28 cellular contexts compared by ENCODE assay signal in genomic region chr1:36297062-36297461, GRCh38. TPM values are rescaled to one million over a fixed set of nuclear protein-coding genes. Genes with fewer than 3 reads are reported as not detected.
DNase-seq lines count a peak whose midpoint lies in the region; ATAC-seq and TF ChIP-seq lines count a peak whose summit lies in the region.
"Had no signal": no experiment of that assay in that cellular context is flagged by ENCODE, and none has a peak within 500 bp of the region (broad histone marks: within the 10 kb centered on the region; RNA-seq: fewer than 3 reads in every experiment).

No MANE protein-coding gene starts in this region.

- H3K27ac Mint-ChIP-seq in activated CD8-positive, alpha-beta T cell treated with anti-CD3 and anti-CD28 coated beads, Interleukin-2, amount 10 ng/mL, durations not matched to agents 7 days and 5 days, result peak overlapping the region; percentile 27
- H3K27ac Mint-ChIP-seq in activated CD8-positive, alpha-beta T cell treated with anti-CD3 and anti-CD28 coated beads for 36 hours, result no peak overlapping the region
- H3K27ac Mint-ChIP-seq: activated naive CD8-positive, alpha-beta T cell treated with anti-CD3 and anti-CD28 coated beads for 36 hours; mesothelial cell of epicardium had no signal

- H3K27me3 ChIP-seq in PC-3 (ENCODE audit: low read length) (no peaks in the 10 kb centered on the region), colonic mucosa (no peaks in the 10 kb centered on the region), gastrocnemius medialis (no peaks in the 10 kb centered on the region), psoas muscle (ENCODE audit: insufficient read depth in 3 of 3, low read length in 2 of 3) (no peaks in the 10 kb centered on the region)
- H3K27me3 ChIP-seq: ascending aorta, dorsolateral prefrontal cortex, stomach had no signal

- DNase-seq in activated CD8-positive, alpha-beta T cell treated with anti-CD3 and anti-CD28 coated beads, Interleukin-2, amount 10 ng/mL, durations not matched to agents 7 days and 5 days, result no peak
- DNase-seq in activated CD8-positive, alpha-beta T cell treated with anti-CD3 and anti-CD28 coated beads for 36 hours, result no peak
- DNase-seq in PC-3 (peak; percentile 63), colonic mucosa (no peak), gastrocnemius medialis (no peak), psoas muscle (no peak)
- DNase-seq: activated CD4-positive, alpha-beta T cell treated with anti-CD3 and anti-CD28 coated beads, Interleukin-2, amount 50 U/mL, for 1 hour; activated CD8-positive, alpha-beta memory T cell treated with anti-CD3 and anti-CD28 coated beads, Interleukin-2, amount 50 U/mL, for 4 hours; activated naive CD8-positive, alpha-beta T cell treated with anti-CD3 and anti-CD28 coated beads for 36 hours; AML-193; CD4-positive, alpha-beta memory T cell; DMS153; dorsolateral prefrontal cortex; naive thymus-derived CD8-positive, alpha-beta T cell; NCI-H1105; NCI-H2029; NCI-H2227 treated with DMSO at 0.1 percent for 48 hours; NCI-H748 treated with DMSO at 0.1 percent for 48 hours; occipital lobe; stomach; T-helper 9 cell had no signal

- no TSS peak for BruUV-seq in PC-3 (replicated peaks; lab: Mats Ljungman, UMichigan)

- intact Hi-C loops in activated CD8-positive, alpha-beta T cell treated with anti-CD3 and anti-CD28 coated beads for 36 hours (cut with micrococcal nuclease), result no loop called here
- intact Hi-C loops in PC-3 (cut with micrococcal nuclease), result loop anchor here (2.0 kb wide), 1 partner anchor 124 kb away; no protein-coding TSS in a partner anchor
- intact Hi-C loops in colonic mucosa (cut with DNase I), result no loop called here
- intact Hi-C loops in gastrocnemius medialis (cut with DNase I; ENCODE audit: low total_unique reads), result no loop called here
- intact Hi-C loops in psoas muscle (cut with DNase I), result no loop called here

- H3K79me2 ChIP-seq in PC-3 (ENCODE audit: low read length), result peaks cover 11% of the 10 kb centered on the region

- ATAC-seq in activated CD8-positive, alpha-beta T cell treated with anti-CD3 and anti-CD28 coated beads, Interleukin-2, amount 10 ng/mL, durations not matched to agents 7 days and 5 days, result no peak
- ATAC-seq in activated CD8-positive, alpha-beta T cell treated with anti-CD3 and anti-CD28 coated beads for 36 hours, result no peak
- ATAC-seq in PC-3 (peak; percentile 29; the same call in 1 of the 2 replicates), gastrocnemius medialis (no peak), psoas muscle (no peak), HG03378 (IDR thresholded peaks at IDR 0.05; ENCODE audit: unreplicated experiment) (no peak), GM18498 (IDR thresholded peaks at IDR 0.05; ENCODE audit: unreplicated experiment) (no peak)
- ATAC-seq: A549; naive thymus-derived CD8-positive, alpha-beta T cell had no signal

- 0 out of 2 replicates have a peak, but pooled peaks cover 4% of the 10 kb centered on the region for H4K20me1 ChIP-seq in PC-3 (ENCODE audit: low read length)

- POLR2A ChIA-PET in activated CD8-positive, alpha-beta T cell treated with anti-CD3 and anti-CD28 coated beads, Interleukin-2, amount 10 ng/mL, durations not matched to agents 7 days and 5 days (lab: Charles Lee), result no interaction called here
- POLR2A ChIA-PET in activated CD8-positive, alpha-beta T cell treated with anti-CD3 and anti-CD28 coated beads for 36 hours (lab: Charles Lee), result no interaction called here
- POLR2A ChIA-PET in PC-3 (lab: Charles Lee; ENCODE audit: unreplicated experiment), result interaction anchor here (0.5 kb wide), 1 partner anchor 1085 kb away, joined by 3 read pairs; no protein-coding TSS in a partner anchor

- peaks cover 65% of the 10 kb centered on the region for H3K36me3 Mint-ChIP-seq in activated CD8-positive, alpha-beta T cell treated with anti-CD3 and anti-CD28 coated beads, Interleukin-2, amount 10 ng/mL, durations not matched to agents 7 days and 5 days (ENCODE audit: low read depth)
- H3K36me3 Mint-ChIP-seq in activated CD8-positive, alpha-beta T cell treated with anti-CD3 and anti-CD28 coated beads for 36 hours (ENCODE audit: low read depth), result peaks cover 56% of the 10 kb centered on the region

- no peak overlapping the region for H2AFZ ChIP-seq in PC-3 (ENCODE audit: low read length)

- peaks cover 27% of the 10 kb centered on the region for H3K4me1 ChIP-seq in PC-3 (ENCODE audit: insufficient read depth, low read length)
- no peaks in the 10 kb centered on the region for H3K4me1 ChIP-seq in colonic mucosa
- peaks cover 6 to 28% of the 10 kb centered on the region in 2 donors for H3K4me1 ChIP-seq in gastrocnemius medialis
- peaks cover 10% of the 10 kb centered on the region for H3K4me1 ChIP-seq in psoas muscle

- H3F3A ChIP-seq in PC-3 (ENCODE audit: low read length, unreplicated experiment), result peaks cover 11% of the 10 kb centered on the region

- peaks cover 51% of the 10 kb centered on the region for H3K36me3 ChIP-seq in PC-3 (ENCODE audit: low read depth, low read length)
- H3K36me3 ChIP-seq in colonic mucosa, result peaks cover 11% of the 10 kb centered on the region
- peaks cover 0 to 78% of the 10 kb centered on the region in 2 donors for H3K36me3 ChIP-seq in gastrocnemius medialis
- peaks cover 12 to 98% of the 10 kb centered on the region in 2 donors for H3K36me3 ChIP-seq in psoas muscle (ENCODE audit: insufficient read depth in 1 of 2, low read depth in 1 of 2)

- TF ChIP-seq POLR2A in gastrocnemius medialis (IDR thresholded peaks at IDR 0.05), result no peak

- H3K4me3 ChIP-seq in PC-3 (ENCODE audit: low read length) (no peak overlapping the region), colonic mucosa (no peak overlapping the region), gastrocnemius medialis (no peak overlapping the region), psoas muscle (no peak overlapping the region)
- H3K4me3 ChIP-seq: A549, ascending aorta, dorsolateral prefrontal cortex, skin epidermis, stomach had no signal

- no peak for TF ChIP-seq CTCF in activated CD8-positive, alpha-beta T cell treated with anti-CD3 and anti-CD28 coated beads for 36 hours (IDR thresholded peaks at IDR 0.05)
- TF ChIP-seq CTCF in PC-3 (conservative IDR thresholded peaks at IDR 0.05; ENCODE audit: low read depth, low read length) (no peak), colonic mucosa (IDR thresholded peaks at IDR 0.05) (no peak), gastrocnemius medialis (IDR thresholded peaks at IDR 0.05 in 4 of 5, conservative IDR thresholded peaks at IDR 0.05 in 1 of 5) (no peak), psoas muscle (IDR thresholded peaks at IDR 0.05) (no peak)

- no peaks in the 10 kb centered on the region for H3K9me3 ChIP-seq in PC-3 (ENCODE audit: low read length)
- H3K9me3 ChIP-seq in colonic mucosa, result no peaks in the 10 kb centered on the region
- H3K9me3 ChIP-seq in gastrocnemius medialis, result no peaks in the 10 kb centered on the region
- H3K9me3 ChIP-seq in psoas muscle, result no peaks in the 10 kb centered on the region
- H3K9me3 ChIP-seq: A549, ascending aorta, stomach had no signal

- H3K9ac ChIP-seq in PC-3 (ENCODE audit: low read length) (no peak overlapping the region), colonic mucosa (ENCODE audit: low read depth in 2 of 2, low read length in 2 of 2) (peak overlapping the region in 1 of 2 donors; percentile 14)

- H3K27me3 Mint-ChIP-seq in activated CD8-positive, alpha-beta T cell treated with anti-CD3 and anti-CD28 coated beads, Interleukin-2, amount 10 ng/mL, durations not matched to agents 7 days and 5 days (ENCODE audit: low read depth), result no peaks in the 10 kb centered on the region
- no peaks in the 10 kb centered on the region for H3K27me3 Mint-ChIP-seq in activated CD8-positive, alpha-beta T cell treated with anti-CD3 and anti-CD28 coated beads for 36 hours
- H3K27me3 Mint-ChIP-seq: activated naive CD8-positive, alpha-beta T cell treated with anti-CD3 and anti-CD28 coated beads for 36 hours; CD4-positive, alpha-beta memory T cell; naive thymus-derived CD8-positive, alpha-beta T cell had no signal

- H3K9me2 ChIP-seq in PC-3 (replicated peaks; ENCODE audit: low read length), result no peaks in the 10 kb centered on the region

- no peaks in the 10 kb centered on the region for H3K9me3 Mint-ChIP-seq in activated CD8-positive, alpha-beta T cell treated with anti-CD3 and anti-CD28 coated beads, Interleukin-2, amount 10 ng/mL, durations not matched to agents 7 days and 5 days (ENCODE audit: insufficient read depth)
- H3K9me3 Mint-ChIP-seq in activated CD8-positive, alpha-beta T cell treated with anti-CD3 and anti-CD28 coated beads for 36 hours, result no peaks in the 10 kb centered on the region
- H3K9me3 Mint-ChIP-seq: activated naive CD8-positive, alpha-beta T cell treated with anti-CD3 and anti-CD28 coated beads for 36 hours; CD4-positive, alpha-beta memory T cell; mesothelial cell of epicardium; naive thymus-derived CD8-positive, alpha-beta T cell had no signal

- H3K27ac ChIP-seq in PC-3 (ENCODE audit: low read length) (peak overlapping the region; percentile 69), colonic mucosa (peak overlapping the region; percentile 66), gastrocnemius medialis (peak overlapping the region; percentile 9 to 80 (median 70)), psoas muscle (no peak overlapping the region)
- H3K27ac ChIP-seq: A549, ascending aorta, dorsolateral prefrontal cortex had no signal

- in situ Hi-C loops in gastrocnemius medialis (cut with MboI; ENCODE audit: low sequenced_read_pairs in 4 of 4), result loop anchor here in 1 of 4 donors (25.0 kb wide), 1 partner anchor 110 kb away; no protein-coding TSS in a partner anchor

- H3K4me1 Mint-ChIP-seq in activated CD8-positive, alpha-beta T cell treated with anti-CD3 and anti-CD28 coated beads, Interleukin-2, amount 10 ng/mL, durations not matched to agents 7 days and 5 days (ENCODE audit: low read depth), result peaks cover 2% of the 10 kb centered on the region
- peaks cover 21% of the 10 kb centered on the region for H3K4me1 Mint-ChIP-seq in activated CD8-positive, alpha-beta T cell treated with anti-CD3 and anti-CD28 coated beads for 36 hours (ENCODE audit: low read depth)
- H3K4me1 Mint-ChIP-seq: mesothelial cell of epicardium had no signal

- CTCF ChIA-PET in activated CD8-positive, alpha-beta T cell treated with anti-CD3 and anti-CD28 coated beads, Interleukin-2, amount 10 ng/mL, durations not matched to agents 7 days and 5 days (lab: Charles Lee), result interaction anchor here (1.4 to 1.9 kb wide), 2 partner anchors 11 to 147 kb away, joined by 3 to 11 read pairs; no protein-coding TSS in a partner anchor
- CTCF ChIA-PET in activated CD8-positive, alpha-beta T cell treated with anti-CD3 and anti-CD28 coated beads for 36 hours (lab: Charles Lee), result interaction anchor here (0.7 to 1.4 kb wide), 4 partner anchors 11 to 69 kb away, joined by 3 to 8 read pairs (median 3); no protein-coding TSS in a partner anchor
- CTCF ChIA-PET in PC-3 (lab: Charles Lee), result no interaction called here

- 86 to 92% (median 87%) methylated on average over 2 of the region's 2 CpGs for WGBS in psoas muscle, 3 donors

- no peak overlapping the region for H3K4me3 Mint-ChIP-seq in activated CD8-positive, alpha-beta T cell treated with anti-CD3 and anti-CD28 coated beads, Interleukin-2, amount 10 ng/mL, durations not matched to agents 7 days and 5 days
- no peak overlapping the region for H3K4me3 Mint-ChIP-seq in activated CD8-positive, alpha-beta T cell treated with anti-CD3 and anti-CD28 coated beads for 36 hours
- H3K4me3 Mint-ChIP-seq: activated naive CD8-positive, alpha-beta T cell treated with anti-CD3 and anti-CD28 coated beads for 36 hours; CD4-positive, alpha-beta memory T cell; mesothelial cell of epicardium; naive thymus-derived CD8-positive, alpha-beta T cell had no signal

- H3K4me2 ChIP-seq in PC-3 (ENCODE audit: low read length), result no peak overlapping the region
- H3K4me2 ChIP-seq: A549 had no signal

RNA-seq across cellular contexts. Expression of gene SH3D21, which starts 9.1 kb away (rescaled TPM):
- 10 to 100 TPM; 14.6 to 15.3 TPM for total RNA-seq in activated CD8-positive, alpha-beta T cell treated with anti-CD3 and anti-CD28 coated beads, Interleukin-2, amount 10 ng/mL, durations not matched to agents 7 days and 5 days
- total RNA-seq in activated CD8-positive, alpha-beta T cell treated with anti-CD3 and anti-CD28 coated beads for 36 hours, result 10 to 100 TPM; 17.8 to 21.0 TPM
- 11.3 and 16.4 TPM in 2 replicates for total RNA-seq in PC-3 (2014; rRNA removed)
- 10 to 100 TPM in 1 of 2 donors, 1 to 10 TPM in 1; 7.4 to 22.8 TPM for total RNA-seq in colonic mucosa
- total RNA-seq in gastrocnemius medialis, result 1 to 10 TPM in 1 of 4 donors, under 1 TPM in 3; 0.10 to 1.4 (median 0.46) TPM
- 1 to 10 TPM in 1 of 4 donors, under 1 TPM in 3; 0.69 to 1.1 (median 0.96) TPM for total RNA-seq in psoas muscle
- under 1 TPM; 0.36 to 0.88 (median 0.37) TPM for polyA plus RNA-seq in psoas muscle
- total RNA-seq: H4 had no signal
- polyA plus RNA-seq: CD4-positive, alpha-beta memory T cell had no signal

RNA-seq across cellular contexts. Expression of gene EVA1B, which starts 26.4 kb away (rescaled TPM):
- 10 to 100 TPM; 12.3 to 13.3 TPM for total RNA-seq in activated CD8-positive, alpha-beta T cell treated with anti-CD3 and anti-CD28 coated beads, Interleukin-2, amount 10 ng/mL, durations not matched to agents 7 days and 5 days
- total RNA-seq in activated CD8-positive, alpha-beta T cell treated with anti-CD3 and anti-CD28 coated beads for 36 hours, result 1 to 10 TPM; 5.8 to 6.5 TPM
- 89.1 and 104 TPM in 2 replicates for total RNA-seq in PC-3 (2014; rRNA removed)
- 1 to 10 TPM; 5.3 to 8.7 TPM for total RNA-seq in colonic mucosa
- 10 to 100 TPM; 10.0 to 19.9 (median 14.8) TPM for total RNA-seq in gastrocnemius medialis
- 1 to 10 TPM; 3.3 to 8.2 (median 5.6) TPM for total RNA-seq in psoas muscle
- 10 to 100 TPM in 1 of 3 donors, 1 to 10 TPM in 2; 2.6 to 13.7 (median 6.9) TPM for polyA plus RNA-seq in psoas muscle
